ENCODE assay signal across 8 cellular contexts in the genomic region with DNA sequence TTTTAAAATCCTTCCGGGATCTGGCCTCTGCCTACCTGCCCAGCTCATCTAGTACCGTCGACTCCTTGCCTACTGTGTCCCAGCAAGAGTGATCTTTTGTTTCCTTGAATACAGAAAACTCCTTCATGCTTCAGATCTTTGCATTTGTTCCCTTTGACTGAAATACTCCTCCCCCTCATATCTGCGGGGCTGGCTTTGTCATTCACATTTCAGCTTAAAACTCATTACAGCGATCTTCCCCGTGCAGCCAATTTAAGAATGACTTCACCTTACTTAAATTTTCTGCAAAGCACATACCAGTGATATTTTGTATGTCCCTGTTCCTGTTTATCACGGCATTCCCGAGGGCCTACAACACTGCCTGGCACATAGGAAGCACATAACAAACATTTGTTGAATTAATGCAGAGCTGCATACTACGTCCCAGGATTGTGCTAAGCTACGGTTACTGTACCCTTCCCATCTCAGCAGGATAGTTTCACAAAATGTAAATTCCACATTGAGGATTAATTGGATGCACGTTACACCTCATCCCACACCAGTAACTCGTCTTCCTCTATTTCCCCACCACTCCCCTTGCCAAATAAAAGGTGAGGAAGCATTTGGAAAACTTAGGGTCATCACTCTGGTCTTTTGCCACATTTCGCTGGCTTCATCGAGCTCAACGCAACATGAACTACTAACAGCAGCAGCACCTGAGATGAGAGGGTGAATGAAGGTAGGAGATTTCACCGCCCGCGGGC. TPM values are rescaled to one million over a fixed set of nuclear protein-coding genes. Genes with fewer than 3 reads are reported as not detected.
DNase-seq lines count a peak whose midpoint lies in the region; FAIRE-seq and TF ChIP-seq lines count a peak whose summit lies in the region.

No MANE protein-coding gene starts in this region.

- no peaks in the 10 kb centered on the region for H3K9me3 Mint-ChIP-seq in CD4-positive, alpha-beta memory T cell
- H3K9me3 Mint-ChIP-seq in osteocyte (ENCODE audit: unreplicated experiment) = no peaks in the 10 kb centered on the region

- H3K4me2 ChIP-seq in OCI-LY3 (ENCODE audit: low read length) = peak overlapping the region; percentile 90

- H4K20me1 ChIP-seq in OCI-LY3 (ENCODE audit: insufficient read depth, low read length) = peaks cover 25% of the 10 kb centered on the region

- POLR2A ChIA-PET in CD4-positive, alpha-beta memory T cell (lab: Charles Lee; ENCODE audit: partially characterized antibody) = interaction anchor here (0.7 to 3.4 kb wide), 8 partner anchors 9 to 1398 kb away, joined by 3 to 45 read pairs (median 6); partner anchors contain the start of genes CEP170, COX20, HNRNPU and SDCCAG8

- no peak for TF ChIP-seq CTCF in OCI-LY3 (IDR thresholded peaks at IDR 0.05; ENCODE audit: low read depth, low read length)
- TF ChIP-seq CTCF in osteocyte (IDR thresholded peaks at IDR 0.05) = no peak

- H3K4me3 ChIP-seq in CD4-positive, alpha-beta memory T cell (ENCODE audit: low read length in 2 of 2) = peak overlapping the region; percentile 54
- H3K4me3 ChIP-seq in OCI-LY3 (ENCODE audit: low read length) = peak overlapping the region; percentile 84

- no peak for FAIRE-seq in HTR-8/SVneo (lab: Jason Lieb, UNC)

- CTCF ChIA-PET in CD4-positive, alpha-beta memory T cell (lab: Charles Lee; ENCODE audit: partially characterized antibody) = interaction anchor here (1.0 to 2.2 kb wide), 4 partner anchors 47 to 390 kb away, joined by 3 to 10 read pairs (median 6); no protein-coding TSS in a partner anchor

- H3K36me3 ChIP-seq in CD4-positive, alpha-beta memory T cell (ENCODE audit: insufficient read depth, low read length) = no peaks in the 10 kb centered on the region
- H3K36me3 ChIP-seq in OCI-LY3 (replicated peaks; ENCODE audit: low read depth, low read length) = peaks cover 9% of the 10 kb centered on the region

- no peaks in the 10 kb centered on the region for H3K27me3 ChIP-seq in CD4-positive, alpha-beta memory T cell (ENCODE audit: insufficient read depth, low read length)
- no peaks in the 10 kb centered on the region for H3K27me3 ChIP-seq in OCI-LY3 (ENCODE audit: low read depth, low read length)

- H3K27ac Mint-ChIP-seq in CD4-positive, alpha-beta memory T cell = peak overlapping the region; percentile 43 to 95 (median 93)
- H3K27ac Mint-ChIP-seq in osteocyte (ENCODE audit: unreplicated experiment) = peak overlapping the region; percentile 85

- DNase-seq in CD4-positive, alpha-beta memory T cell = no peak
- DNase-seq in epithelial cell of prostate (ENCODE audit: low read depth, low spot score) (no peak), osteocyte (ENCODE audit: extremely low spot score, unreplicated experiment) (no peak), NCI-H2029 treated with DMSO at 0.1 percent for 48 hours (lab: John Stamatoyannopoulos, UW) (no peak), HK-2 (ENCODE audit: unreplicated experiment) (no peak), HTR-8/SVneo (ENCODE audit: insufficient read length, low spot score) (no peak)
- DNase-seq in stimulated activated CD4-positive, alpha-beta T cell treated with anti-CD3 and anti-CD28 coated beads, Interleukin-2, amount 100 ng/mL, for 24 hours = no peak

- peak overlapping the region; percentile 77 for H3K9ac ChIP-seq in OCI-LY3 (ENCODE audit: low read length)

- H3K36me3 Mint-ChIP-seq in CD4-positive, alpha-beta memory T cell = peaks cover 1 to 2% of the 10 kb centered on the region in 2 donors
- peaks cover 5% of the 10 kb centered on the region for H3K36me3 Mint-ChIP-seq in osteocyte (ENCODE audit: unreplicated experiment)

- H3K79me2 ChIP-seq in OCI-LY3 (ENCODE audit: low read length) = peaks cover 38% of the 10 kb centered on the region

- peak overlapping the region; percentile 99 for H2AFZ ChIP-seq in OCI-LY3 (ENCODE audit: low read depth, low read length)

- peaks cover 38% of the 10 kb centered on the region for H3K4me1 ChIP-seq in CD4-positive, alpha-beta memory T cell (ENCODE audit: insufficient read depth, low read length)
- peaks cover 21% of the 10 kb centered on the region for H3K4me1 ChIP-seq in OCI-LY3 (ENCODE audit: low read length)

- intact Hi-C loops in CD4-positive, alpha-beta memory T cell (cut with micrococcal nuclease) = loop anchor here (1.0 to 2.0 kb wide), 8 partner anchors 183 to 1397 kb away; partner anchors contain the start of genes AKT3, CEP170, COX20 and HNRNPU

- peak overlapping the region; percentile 89 for H3K27ac ChIP-seq in CD4-positive, alpha-beta memory T cell (ENCODE audit: low read depth, low read length)
- H3K27ac ChIP-seq in OCI-LY3 (ENCODE audit: low read length) (peak overlapping the region; percentile 9; the same call in 1 of the 2 replicates), epithelial cell of prostate (peak overlapping the region; percentile 78)

- peak overlapping the region; percentile 80 to 91 (median 86) for H3K4me3 Mint-ChIP-seq in CD4-positive, alpha-beta memory T cell
- H3K4me3 Mint-ChIP-seq in osteocyte (ENCODE audit: unreplicated experiment) = peak overlapping the region; percentile 84

- H3K4me1 Mint-ChIP-seq in CD4-positive, alpha-beta memory T cell = peaks cover 15 to 17% (median 15%) of the 10 kb centered on the region in 4 donors
- H3K4me1 Mint-ChIP-seq in osteocyte (ENCODE audit: unreplicated experiment) = peaks cover 8% of the 10 kb centered on the region

- H3K9me3 ChIP-seq in CD4-positive, alpha-beta memory T cell (ENCODE audit: control insufficient read depth in 1 of 2, low read length in 2 of 2) = no peaks in the 10 kb centered on the region
- no peaks in the 10 kb centered on the region for H3K9me3 ChIP-seq in OCI-LY3 (ENCODE audit: insufficient read depth, low read length)

- H3K27me3 Mint-ChIP-seq in CD4-positive, alpha-beta memory T cell = no peaks in the 10 kb centered on the region
- no peaks in the 10 kb centered on the region for H3K27me3 Mint-ChIP-seq in osteocyte (ENCODE audit: unreplicated experiment)

RNA-seq across cellular contexts. Expression of gene DESI2, which starts 0.8 kb away (rescaled TPM):
- total RNA-seq in CD4-positive, alpha-beta memory T cell = 10 to 100 TPM; 21.1 to 22.8 TPM
- polyA plus RNA-seq in CD4-positive, alpha-beta memory T cell = 10 to 100 TPM; 13.0 to 16.7 TPM
- 50.5 and 53.3 TPM in 2 replicates for total RNA-seq in osteocyte

Comparison
In these comparisons a context has a peak if more than half of its experiments do, and no peak if none do; other contexts are left out.
1. H3K27ac ChIP-seq: peak in every context shown above with its lines; median percentile 89 in CD4-positive, alpha-beta memory T cell; 78 in epithelial cell of prostate; 9 in OCI-LY3.